In the genomic region with DNA sequence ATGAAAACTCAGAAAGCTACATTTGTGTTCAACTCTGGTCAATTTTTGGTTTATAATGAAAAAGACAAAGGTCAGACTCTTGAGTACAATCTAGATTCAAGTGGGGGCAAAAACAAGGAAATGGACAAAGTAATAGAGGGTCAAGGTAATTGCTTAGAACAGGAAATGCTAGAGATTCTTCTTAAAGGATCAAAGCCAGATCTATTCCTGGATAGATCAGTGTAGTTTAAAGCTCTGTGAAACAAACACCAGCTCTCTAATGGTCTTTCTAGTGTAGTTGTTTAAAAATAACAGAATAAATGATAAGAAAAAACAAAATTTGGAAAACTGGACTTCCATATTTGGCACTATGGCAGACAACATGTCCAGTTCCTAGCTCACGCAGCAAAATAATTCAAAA, we compare ENCODE assay signal across 26 cellular contexts.
"Had no signal": no experiment of that assay in that cellular context is flagged by ENCODE, and none has a peak within 500 bp of the region (broad histone marks: within the 10 kb centered on the region; RNA-seq: fewer than 3 reads in every experiment).

No MANE protein-coding gene starts in this region.

- ATAC-seq: stimulated activated effector memory CD8-positive, alpha-beta T cell treated with anti-CD3 and anti-CD28 coated beads, Interleukin-12 subunit alpha, Interleukin-12 subunit beta, amount 100 ng/mL, for 72 hours; stimulated activated memory B cell treated with anti-CD40 and anti-IgM and Interleukin-4, amounts not matched to agents 10 μg/mL and 1 μg/mL and 100 μg/mL, for 72 hours; stimulated activated naive B cell treated with anti-CD40 and anti-IgM and Interleukin-4, amounts not matched to agents 10 μg/mL and 1 μg/mL and 100 μg/mL, for 72 hours; stimulated activated naive CD8-positive, alpha-beta T cell treated with anti-CD3 and anti-CD28 coated beads, Interleukin-15, amount 100 ng/mL, for 72 hours; stimulated activated naive CD8-positive, alpha-beta T cell treated with anti-CD3 and anti-CD28 coated beads, Interleukin-15, Interleukin-2, amounts not matched to agents 100 U/mL and 50 U/mL, for 24 hours; upper lobe of right lung had no signal

- H3K4me3 ChIP-seq: stomach, suprapubic skin, testis, thoracic aorta, thyroid gland, tibial artery, tibial nerve, transverse colon, upper lobe of left lung, upper lobe of right lung, uterus, vagina had no signal

- H3K27me3 ChIP-seq: testis, thyroid gland, uterus, vagina had no signal

- H3K4me1 ChIP-seq: testis, thyroid gland, transverse colon, upper lobe of right lung, uterus, vagina had no signal

- H3K9me3 ChIP-seq: suprapubic skin, testis, thoracic aorta, thyroid gland, tibial artery, transverse colon, upper lobe of left lung, upper lobe of right lung, uterus, vagina had no signal

- H3K36me3 ChIP-seq: stomach, suprapubic skin, thoracic aorta, thyroid gland, tibial artery, tibial nerve, transverse colon, upper lobe of left lung, upper lobe of right lung, uterus, vagina had no signal

- H3K27ac ChIP-seq: stomach, suprapubic skin, testis, thoracic aorta, thyroid gland, tibial artery, tibial nerve, transverse colon, upper lobe of left lung, upper lobe of right lung, uterus, vagina had no signal

- DNase-seq: stimulated activated CD4-positive, alpha-beta T cell treated with anti-CD3 and anti-CD28 coated beads, Interleukin-2, amount 100 ng/mL, for 48 hours; stimulated activated CD4-positive, alpha-beta T cell treated with anti-CD3 and anti-CD28 coated beads, Interleukin-4, amount 100 ng/mL, for 1 hour; stimulated activated CD4-positive, alpha-beta T cell treated with anti-CD3 and anti-CD28 coated beads, Interleukin-4, amount 100 ng/mL, for 24 hours; stimulated activated CD4-positive, alpha-beta T cell treated with anti-CD3 and anti-CD28 coated beads, Interleukin-4, amount 100 ng/mL, for 4 hours; stimulated activated CD8-positive, alpha-beta memory T cell treated with anti-CD3 and anti-CD28 coated beads, Interleukin-4, amount 100 ng/mL, for 48 hours; stimulated activated naive B cell treated with anti-CD40 and anti-IgM and Interleukin-4, amounts not matched to agents 10 μg/mL and 1 μg/mL and 100 μg/mL, for 72 hours; stimulated activated naive CD4-positive, alpha-beta T cell; stimulated activated naive CD4-positive, alpha-beta T cell treated with Interleukin-2 at 50 U/mL for 16 hours; stimulated activated naive CD8-positive, alpha-beta T cell treated with anti-CD3 and anti-CD28 coated beads, Interleukin-15, amount 100 ng/mL, for 72 hours; stimulated activated naive CD8-positive, alpha-beta T cell treated with anti-CD3 and anti-CD28 coated beads, Interleukin-15, Interleukin-2, amounts not matched to agents 100 U/mL and 50 U/mL, for 24 hours; stomach; substantia nigra; testis; thyroid gland; tibial artery; transverse colon; trophoblast cell; upper lobe of left lung; upper lobe of right lung; uterus had no signal
